9 cellular contexts compared by ENCODE assay signal in the genomic region with DNA sequence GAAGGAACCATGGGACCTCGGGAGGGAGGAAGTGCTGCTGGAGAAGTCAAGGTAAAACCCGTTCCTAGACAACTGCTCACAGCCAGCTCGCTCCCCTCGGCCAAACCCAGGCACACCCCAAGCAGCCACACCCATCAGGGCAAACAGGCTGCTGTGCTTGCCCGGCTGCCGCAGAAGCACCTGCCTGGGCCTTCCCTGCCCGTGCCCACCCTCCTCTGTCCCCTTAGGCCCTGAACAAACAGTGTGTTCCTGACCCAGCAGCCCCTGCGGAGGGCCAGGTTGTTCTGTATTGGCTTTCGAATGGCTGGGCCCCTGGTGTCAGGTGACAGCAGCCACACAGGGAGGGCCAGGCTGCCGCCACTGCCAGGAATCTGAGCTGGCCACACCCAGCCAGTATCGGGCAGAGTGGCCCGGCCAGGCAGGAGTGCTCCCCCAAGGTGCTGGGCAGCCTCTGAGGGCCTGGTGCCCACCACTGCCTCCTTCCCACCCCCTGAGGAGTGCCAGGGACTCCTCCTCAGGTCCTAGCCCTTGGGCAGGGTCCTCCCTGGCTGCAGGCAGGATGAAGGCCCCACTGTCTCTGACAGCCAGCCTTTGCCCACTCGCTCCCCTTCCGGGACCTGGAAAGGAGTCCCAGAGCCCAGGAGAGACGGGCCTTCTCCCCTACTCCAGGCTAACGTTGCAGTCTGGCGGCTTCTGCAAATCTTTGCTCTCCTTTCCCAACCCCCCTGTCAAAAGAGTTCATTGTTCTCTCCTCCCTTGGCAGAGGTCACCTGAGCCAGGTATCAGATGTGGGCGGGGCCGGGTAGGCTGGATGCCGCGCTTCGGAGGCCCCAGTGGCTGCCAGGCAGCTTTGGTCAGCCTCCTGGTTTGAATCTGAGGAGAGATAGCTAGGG. TPM values are rescaled to one million over a fixed set of nuclear protein-coding genes. Genes with fewer than 3 reads are reported as not detected.
DNase-seq lines count a peak whose midpoint lies in the region; ATAC-seq, FAIRE-seq and TF ChIP-seq lines count a peak whose summit lies in the region.
"Had no signal": no experiment of that assay in that cellular context is flagged by ENCODE, and none has a peak within 500 bp of the region (broad histone marks: within the 10 kb centered on the region; RNA-seq: fewer than 3 reads in every experiment).

No MANE protein-coding gene starts in this region.

- H3K4me3 ChIP-seq in kidney (ENCODE audit: low read length in 2 of 2): no peak overlapping the region
- no peak overlapping the region for H3K4me3 ChIP-seq in effector memory CD4-positive, alpha-beta T cell (ENCODE audit: insufficient read depth, low read depth, low read length, poor library complexity, severe bottlenecking)

- no peaks in the 10 kb centered on the region for H3K9me3 Mint-ChIP-seq in activated naive CD4-positive, alpha-beta T cell treated with anti-CD3 and anti-CD28 coated beads, Interleukin-2, amount 50 U/mL, for 72 hours

- H3K36me3 ChIP-seq in kidney (ENCODE audit: control insufficient read depth in 1 of 2, insufficient read depth in 2 of 2, low read length in 2 of 2): peaks cover 0 to 4% of the 10 kb centered on the region in 2 donors
- H3K36me3 ChIP-seq in effector memory CD4-positive, alpha-beta T cell (ENCODE audit: control insufficient read depth, insufficient read depth, low read length): no peaks in the 10 kb centered on the region

- H3K27me3 ChIP-seq in effector memory CD4-positive, alpha-beta T cell (replicated peaks; ENCODE audit: control insufficient read depth, insufficient read depth, low read length, poor library complexity, severe bottlenecking): no peaks in the 10 kb centered on the region

- peak overlapping the region in 1 of 2 donors; percentile 67 for H3K9ac ChIP-seq in kidney (ENCODE audit: low read length in 2 of 2)

- H3K4me1 ChIP-seq in kidney (ENCODE audit: control insufficient read depth in 1 of 2, insufficient read depth in 1 of 2, low read depth in 1 of 2, low read length in 2 of 2): peaks cover 20 to 30% of the 10 kb centered on the region in 2 donors
- no peaks in the 10 kb centered on the region for H3K4me1 ChIP-seq in effector memory CD4-positive, alpha-beta T cell (ENCODE audit: control insufficient read depth, insufficient read depth, low read length, poor library complexity, severe bottlenecking)

- intact Hi-C loops in kidney (cut with DNase I): no loop called here

- peak overlapping the region; percentile 90 to 97 for H3K27ac ChIP-seq in kidney (ENCODE audit: low read depth in 2 of 2, low read length in 2 of 2)
- H3K27ac ChIP-seq in effector memory CD4-positive, alpha-beta T cell (ENCODE audit: insufficient read depth, low read length, poor library complexity, severe bottlenecking): no peak overlapping the region

- ATAC-seq in activated naive CD4-positive, alpha-beta T cell treated with anti-CD3 and anti-CD28 coated beads, Interleukin-2, amount 50 U/mL, for 72 hours: no peak

- H3K36me3 Mint-ChIP-seq in activated naive CD4-positive, alpha-beta T cell treated with anti-CD3 and anti-CD28 coated beads, Interleukin-2, amount 50 U/mL, for 72 hours: no peaks in the 10 kb centered on the region

- no peak for TF ChIP-seq CTCF in kidney (IDR thresholded peaks at IDR 0.05; ENCODE audit: borderline replicate concordance, extremely low read depth, insufficient read depth)

- FAIRE-seq in kidney (lab: Jason Lieb, UNC): no peak

- H3K27ac Mint-ChIP-seq in activated naive CD4-positive, alpha-beta T cell treated with anti-CD3 and anti-CD28 coated beads, Interleukin-2, amount 50 U/mL, for 72 hours: no peak overlapping the region

- no peaks in the 10 kb centered on the region for H3K9me3 ChIP-seq in kidney (ENCODE audit: control insufficient read depth in 1 of 2, low read length in 2 of 2)
- H3K9me3 ChIP-seq in effector memory CD4-positive, alpha-beta T cell (ENCODE audit: control insufficient read depth, low read length): no peaks in the 10 kb centered on the region

- DNase-seq in NCI-H2081 (lab: John Stamatoyannopoulos, UW) (peak; percentile 64 to 78), NCI-H2081 treated with DMSO at 0.1 percent for 48 hours (lab: John Stamatoyannopoulos, UW) (no peak), SHP77 (lab: John Stamatoyannopoulos, UW) (peak; percentile 92 to 98), kidney (peak; percentile 95), ureter (ENCODE audit: low spot score) (peak; percentile 88), NCI-H446 treated with DMSO at 0.1 percent for 48 hours (lab: John Stamatoyannopoulos, UW) (no peak)
- no peak for DNase-seq in effector memory CD4-positive, alpha-beta T cell
- no peak for DNase-seq in activated naive CD4-positive, alpha-beta T cell treated with anti-CD3 and anti-CD28 coated beads, Interleukin-2, amount 50 U/mL, for 72 hours (ENCODE audit: low spot score in 2 of 2)
- DNase-seq: effector CD4-positive, alpha-beta T cell had no signal

RNA-seq across cellular contexts. Expression of a gene that starts 24.0 kb away (rescaled TPM):
- total RNA-seq in kidney (262 TPM), ureter (94.0 TPM)
- 181 TPM for polyA plus RNA-seq in kidney (ENCODE audit: insufficient read depth, low read depth, low replicate concordance)
- 10 to 100 TPM; 12.0 to 12.8 TPM for total RNA-seq in activated naive CD4-positive, alpha-beta T cell treated with anti-CD3 and anti-CD28 coated beads, Interleukin-2, amount 50 U/mL, for 72 hours

RNA-seq across cellular contexts. Expression of a gene that starts 33.2 kb away (rescaled TPM):
- total RNA-seq in kidney (25.8 TPM), ureter (25.1 TPM)
- 33.8 TPM for polyA plus RNA-seq in kidney (ENCODE audit: insufficient read depth, low read depth, low replicate concordance)
- total RNA-seq in activated naive CD4-positive, alpha-beta T cell treated with anti-CD3 and anti-CD28 coated beads, Interleukin-2, amount 50 U/mL, for 72 hours: 10 to 100 TPM; 26.8 to 45.5 TPM

RNA-seq across cellular contexts. Expression of a gene that starts 34.2 kb away (rescaled TPM):
- total RNA-seq in kidney (98.6 TPM), ureter (60.8 TPM)
- polyA plus RNA-seq in kidney (ENCODE audit: insufficient read depth, low read depth, low replicate concordance): 25.0 TPM
- total RNA-seq in activated naive CD4-positive, alpha-beta T cell treated with anti-CD3 and anti-CD28 coated beads, Interleukin-2, amount 50 U/mL, for 72 hours: 1 to 10 TPM; 1.7 to 3.5 TPM

RNA-seq across cellular contexts. Expression of a gene that starts 38.1 kb away (rescaled TPM):
- total RNA-seq in kidney: 286 TPM
- polyA plus RNA-seq in kidney (ENCODE audit: insufficient read depth, low read depth, low replicate concordance): 139 TPM
- total RNA-seq in ureter: 267 TPM
- total RNA-seq in activated naive CD4-positive, alpha-beta T cell treated with anti-CD3 and anti-CD28 coated beads, Interleukin-2, amount 50 U/mL, for 72 hours: 10 to 100 TPM; 38.4 to 45.0 TPM

Comparison
In these comparisons a context has a peak if more than half of its experiments do, and no peak if none do; other contexts are left out.
1. DNase-seq: peak in NCI-H2081 (2 of 2), SHP77 (2 of 2), kidney (single experiment) and ureter (single experiment); none in NCI-H2081 treated with DMSO at 0.1 percent for 48 hours (single experiment), effector memory CD4-positive, alpha-beta T cell (0 of 3), NCI-H446 treated with DMSO at 0.1 percent for 48 hours (single experiment) and activated naive CD4-positive, alpha-beta T cell treated with anti-CD3 and anti-CD28 coated beads, Interleukin-2, amount 50 U/mL, for 72 hours (0 of 2).
2. RNA of a gene that starts 34.2 kb away (total RNA-seq): 98.6 TPM in kidney (single experiment) and 60.8 TPM in ureter (single experiment); 1.7 to 3.5 TPM in activated naive CD4-positive, alpha-beta T cell treated with anti-CD3 and anti-CD28 coated beads, Interleukin-2, amount 50 U/mL, for 72 hours; every median in the first group is over 10 times any median in the second.